Comparison of ENCODE assay signal across 23 cellular contexts in the genomic region with DNA sequence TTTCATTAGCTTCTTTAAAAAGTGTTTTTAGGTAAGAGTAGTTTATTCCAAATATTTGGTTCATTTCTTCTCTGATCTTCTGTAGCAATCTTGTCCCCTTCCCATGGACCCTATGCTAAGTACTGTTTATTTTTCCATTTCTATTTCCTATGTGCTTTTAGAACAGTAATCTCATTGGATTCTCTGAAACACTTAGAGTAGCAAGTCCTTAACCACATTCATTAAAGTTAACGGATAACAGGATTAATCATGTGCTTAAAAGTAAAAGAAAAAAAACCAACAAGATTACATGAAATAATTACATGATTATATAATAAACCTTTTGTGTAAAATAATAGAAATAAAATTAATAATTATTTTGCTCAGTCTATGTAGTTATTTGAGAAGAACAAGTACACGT.
"Had no signal": no experiment of that assay in that cellular context is flagged by ENCODE, and none has a peak within 500 bp of the region (broad histone marks: within the 10 kb centered on the region; RNA-seq: fewer than 3 reads in every experiment).

No MANE protein-coding gene starts in this region.

- H3K4me3 ChIP-seq: colonic mucosa, gastrocnemius medialis, left ventricle myocardium inferior, tibial nerve had no signal

- H3K9me3 ChIP-seq: colonic mucosa, gastrocnemius medialis, left ventricle myocardium inferior, tibial nerve had no signal

- ATAC-seq: gastrocnemius medialis, right cardiac atrium had no signal

- H3K27me3 ChIP-seq: brain microvascular endothelial cell, colonic mucosa, gastrocnemius medialis, tibial nerve had no signal

- H3K27ac ChIP-seq: brain microvascular endothelial cell, colonic mucosa, gastrocnemius medialis, left ventricle myocardium inferior, tibial nerve had no signal

- H3K4me1 ChIP-seq: colonic mucosa, gastrocnemius medialis, left ventricle myocardium inferior, tibial nerve had no signal

- FAIRE-seq: endometrium, urothelium cell line had no signal

- DNase-seq: activated CD4-positive, alpha-beta memory T cell treated with anti-CD3 and anti-CD28 coated beads, Interleukin-2, amount 10 ng/mL, durations not matched to agents 7 days and 5 days; activated CD4-positive, alpha-beta T cell treated with anti-CD3 and anti-CD28 coated beads for 48 hours; activated CD4-positive, CD25-positive, alpha-beta regulatory T cell; activated naive CD4-positive, alpha-beta T cell treated with anti-CD3 and anti-CD28 coated beads for 36 hours; activated T-cell treated with anti-CD3 and anti-CD28 coated beads, Interleukin-2, amount 50 U/mL, for 1 hour; aorta; brain microvascular endothelial cell; central memory CD4-positive, alpha-beta T cell; colonic mucosa; gastrocnemius medialis; head of caudate nucleus; kidney glomerular epithelial cell; left ventricle myocardium inferior; mammary epithelial cell; midbrain; nephron progenitor cell; occipital lobe; right cardiac atrium; stimulated activated CD4-positive, alpha-beta T cell treated with anti-CD3 and anti-CD28 coated beads, Interleukin-2, amount 100 ng/mL, for 48 hours; T-helper 9 cell had no signal

- H3K36me3 ChIP-seq: brain microvascular endothelial cell, colonic mucosa, gastrocnemius medialis, left ventricle myocardium inferior, tibial nerve had no signal
